Comparison of ENCODE assay signal across 10 cellular contexts in the genomic region with DNA sequence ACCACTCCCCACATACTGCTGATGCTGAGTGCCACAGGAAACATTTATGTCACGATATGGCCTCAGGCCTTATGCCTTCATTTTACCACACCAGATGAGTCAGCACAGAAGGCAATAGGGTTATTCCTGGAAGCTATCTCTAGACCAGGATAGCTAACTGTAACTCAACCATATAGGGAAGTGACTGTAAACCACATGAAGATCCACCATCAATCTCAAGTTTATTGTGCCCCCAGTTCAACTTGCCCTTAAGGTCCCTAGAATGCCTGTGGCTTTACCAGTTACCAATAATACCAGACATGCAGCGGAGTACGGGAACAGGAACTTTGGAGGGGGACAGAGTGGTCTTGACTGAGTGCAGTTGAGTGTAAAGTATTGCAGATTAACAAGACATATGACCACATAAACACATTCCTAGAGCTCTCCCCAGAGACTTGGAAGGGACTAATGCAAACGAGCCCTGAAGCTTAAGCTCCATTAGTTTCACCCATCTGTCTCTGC.
DNase-seq lines count a peak whose midpoint lies in the region; ATAC-seq lines count a peak whose summit lies in the region.
"Had no signal": no experiment of that assay in that cellular context is flagged by ENCODE, and none has a peak within 500 bp of the region (broad histone marks: within the 10 kb centered on the region; RNA-seq: fewer than 3 reads in every experiment).

No MANE protein-coding gene starts in this region.

- no peak overlapping the region for H3K18ac ChIP-seq in trophoblast cell (ENCODE audit: low read length)

- WGBS in trophoblast cell (ENCODE audit: extremely low coverage, insufficient coverage, insufficient read length): no CpG with 5 or more reads among the region's 4 CpGs

- H4K91ac ChIP-seq in trophoblast cell (ENCODE audit: low read depth, low read length): no peak overlapping the region

- H3K27me3 ChIP-seq in trophoblast cell (ENCODE audit: insufficient read depth, low read length): no peaks in the 10 kb centered on the region

- no peak overlapping the region for H3K4ac ChIP-seq in trophoblast cell (ENCODE audit: low read depth, low read length)

- H2AK5ac ChIP-seq in trophoblast cell (ENCODE audit: low read length): no peak overlapping the region

- peaks cover 2 to 7% of the 10 kb centered on the region in 2 donors for H3K9me3 Mint-ChIP-seq in effector memory CD8-positive, alpha-beta T cell
- H3K9me3 Mint-ChIP-seq: nephron had no signal

- H3K4me1 Mint-ChIP-seq in effector memory CD8-positive, alpha-beta T cell (ENCODE audit: low read depth in 2 of 2): no peaks in the 10 kb centered on the region
- H3K4me1 Mint-ChIP-seq: nephron had no signal

- no peaks in the 10 kb centered on the region for H3K36me3 ChIP-seq in trophoblast cell (ENCODE audit: control insufficient read depth in 1 of 2, insufficient read depth in 2 of 2, low read length in 2 of 2)

- no peaks in the 10 kb centered on the region for H3K79me2 ChIP-seq in trophoblast cell (ENCODE audit: control insufficient read depth, insufficient read depth, low read length, poor library complexity)

- no peak overlapping the region for H2BK12ac ChIP-seq in trophoblast cell (ENCODE audit: low read length)

- no peak overlapping the region for H4K12ac ChIP-seq in trophoblast cell (ENCODE audit: low read depth, low read length)

- H3K9me3 ChIP-seq in trophoblast cell (ENCODE audit: insufficient read depth, low read depth, low read length): no peaks in the 10 kb centered on the region

- H3K36me3 Mint-ChIP-seq in effector memory CD8-positive, alpha-beta T cell (ENCODE audit: insufficient read depth): no peaks in the 10 kb centered on the region

- H2BK5ac ChIP-seq in trophoblast cell (ENCODE audit: low read depth, low read length, poor library complexity): no peak overlapping the region

- H3K4me2 ChIP-seq in trophoblast cell (ENCODE audit: low read length): no peak overlapping the region

- no peak overlapping the region for H3K27ac ChIP-seq in trophoblast cell (ENCODE audit: low read depth, low read length)

- H3K4me1 ChIP-seq in trophoblast cell (ENCODE audit: control insufficient read depth in 1 of 2, insufficient read depth in 2 of 2, low read length in 2 of 2): peaks cover 0 to 7% of the 10 kb centered on the region in 2 experiments

- H2BK120ac ChIP-seq in trophoblast cell (ENCODE audit: insufficient read depth, low read length, poor library complexity): no peak overlapping the region

- H4K8ac ChIP-seq in trophoblast cell (ENCODE audit: low read depth, low read length): no peak overlapping the region

- peaks cover 0 to 6% of the 10 kb centered on the region in 2 donors for H3K27me3 Mint-ChIP-seq in effector memory CD8-positive, alpha-beta T cell

- H3K4me3 Mint-ChIP-seq in effector memory CD8-positive, alpha-beta T cell: no peak overlapping the region
- H3K4me3 Mint-ChIP-seq: nephron had no signal

- H3K14ac ChIP-seq in trophoblast cell (ENCODE audit: low read length): no peak overlapping the region

- no peak overlapping the region for H2AFZ ChIP-seq in trophoblast cell (ENCODE audit: insufficient read depth, low read length, poor library complexity)

- DNase-seq in GM04504 (ENCODE audit: low read depth) (peak; percentile 82), NCI-H69 (lab: John Stamatoyannopoulos, UW) (peak; percentile 7), astrocyte of the hippocampus (ENCODE audit: low read depth, low spot score) (peak; percentile 79), trophoblast cell (peak; percentile 83 to 90)
- DNase-seq in activated CD4-positive, alpha-beta T cell treated with anti-CD3 and anti-CD28 coated beads for 48 hours: no peak
- DNase-seq in effector memory CD8-positive, alpha-beta T cell: no peak
- DNase-seq: NCI-H1436 treated with DMSO at 0.1 percent for 48 hours; stimulated activated CD4-positive, alpha-beta T cell treated with anti-CD3 and anti-CD28 coated beads, Interleukin-1b, Interleukin-23, amount 100 ng/mL, for 48 hours had no signal

- H3K79me1 ChIP-seq in trophoblast cell (ENCODE audit: low read length): no peaks in the 10 kb centered on the region

- no peak overlapping the region for H3K9ac ChIP-seq in trophoblast cell (ENCODE audit: low read length)

- H3K23ac ChIP-seq in trophoblast cell (ENCODE audit: low read length): no peak overlapping the region

- no peak overlapping the region for H3K4me3 ChIP-seq in trophoblast cell (ENCODE audit: low read depth, low read length)

- no peak for ATAC-seq in HG03342 (IDR thresholded peaks at IDR 0.05; ENCODE audit: unreplicated experiment)
- ATAC-seq in effector memory CD8-positive, alpha-beta T cell (replicated peaks): no peak

- H3K27ac Mint-ChIP-seq in effector memory CD8-positive, alpha-beta T cell: no peak overlapping the region
- H3K27ac Mint-ChIP-seq: nephron had no signal

Comparison
In these comparisons a context has a peak if more than half of its experiments do, and no peak if none do; other contexts are left out.
1. DNase-seq: peak in GM04504 (single experiment), NCI-H69 (single experiment), astrocyte of the hippocampus (single experiment) and trophoblast cell (2 of 2); none in activated CD4-positive, alpha-beta T cell treated with anti-CD3 and anti-CD28 coated beads for 48 hours (single experiment) and effector memory CD8-positive, alpha-beta T cell (0 of 3).